ENCODE assay signal across 1 cellular context in genomic region chr1:85553416-85553815, GRCh38.
A peak's percentile ranks its signal among the peaks of the same experiment; 100 is the strongest.
TF ChIP-seq lines count a peak whose summit lies in the region.

No MANE protein-coding gene starts in this region.

TF ChIP-seq in SK-N-SH, 30 proteins besides CTCF, POLR2A, EP300 and RAD21 (continued from another document):
- TF ChIP-seq FOXM1 (IDR thresholded peaks at IDR 0.05; ENCODE audit: low read depth), result no peak
- peak; percentile 58 for TF ChIP-seq TCF12 (IDR thresholded peaks at IDR 0.05)
- TF ChIP-seq ELF1 (IDR thresholded peaks at IDR 0.05), result no peak
- no peak for TF ChIP-seq TAF1 (IDR thresholded peaks at IDR 0.05; ENCODE audit: borderline replicate concordance, low read depth, low read length)
- no peak for TF ChIP-seq SMC3 (IDR thresholded peaks at IDR 0.05; ENCODE audit: low read depth, low read length)
- TF ChIP-seq YY1 (IDR thresholded peaks at IDR 0.05; ENCODE audit: low read depth), result no peak
- TF ChIP-seq MXI1 (IDR thresholded peaks at IDR 0.05; ENCODE audit: low read depth, low read length), result no peak
- no peak for TF ChIP-seq RCOR1 (IDR thresholded peaks at IDR 0.05; ENCODE audit: low read length)
- TF ChIP-seq ZBTB33 (IDR thresholded peaks at IDR 0.05; ENCODE audit: borderline replicate concordance, low read depth), result no peak
- no peak for TF ChIP-seq TEAD4 (IDR thresholded peaks at IDR 0.05; ENCODE audit: borderline replicate concordance, insufficient read depth)
- no peak for TF ChIP-seq MEF2A (IDR thresholded peaks at IDR 0.05; ENCODE audit: borderline replicate concordance, low read depth)
- TF ChIP-seq NRF1 (IDR thresholded peaks at IDR 0.05; ENCODE audit: low read depth, low read length), result no peak
- no peak for TF ChIP-seq EZH2phosphoT487 (IDR thresholded peaks at IDR 0.05; ENCODE audit: borderline replicate concordance, low read depth)
- TF ChIP-seq IRF3 (IDR thresholded peaks at IDR 0.05; ENCODE audit: low read depth, low read length), result no peak
